Comparison of ENCODE assay signal across 18 cellular contexts in the genomic region with DNA sequence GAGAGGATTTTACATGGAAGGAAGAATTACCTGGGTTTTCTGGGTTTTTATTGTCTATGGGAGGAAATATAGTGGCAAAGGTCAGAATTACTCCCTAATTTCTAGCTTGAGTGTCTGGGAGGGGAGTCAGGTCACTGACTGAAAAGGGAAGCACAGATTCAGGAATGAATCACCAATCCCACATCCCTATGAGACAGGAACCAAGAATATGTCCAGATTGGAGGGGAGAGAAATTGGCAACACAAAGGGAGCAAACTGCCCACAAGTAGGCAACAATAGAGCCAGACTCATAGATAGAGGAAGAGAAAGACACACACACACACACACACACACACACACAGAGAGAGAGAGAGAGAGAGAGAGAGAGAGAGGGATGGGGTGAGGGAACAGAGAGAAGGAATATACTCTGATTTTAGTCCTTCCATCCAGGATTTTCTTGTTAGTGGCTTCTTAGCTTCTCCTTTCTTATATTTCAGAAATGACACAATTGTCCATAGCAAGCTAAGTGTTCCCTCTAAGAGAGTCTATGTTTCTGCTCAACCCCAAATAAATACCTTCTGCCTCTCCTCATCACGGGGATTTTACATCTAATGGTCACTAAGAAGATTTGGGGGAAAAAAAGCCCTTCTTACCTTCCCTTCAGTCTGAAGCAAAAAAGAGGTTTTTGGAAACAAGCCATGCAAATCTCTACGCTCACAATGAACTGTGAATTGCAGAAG. TPM values are rescaled to one million over a fixed set of nuclear protein-coding genes. Genes with fewer than 3 reads are reported as not detected.
DNase-seq lines count a peak whose midpoint lies in the region; ATAC-seq, FAIRE-seq and TF ChIP-seq lines count a peak whose summit lies in the region.
"Had no signal": no experiment of that assay in that cellular context is flagged by ENCODE, and none has a peak within 500 bp of the region (broad histone marks: within the 10 kb centered on the region; RNA-seq: fewer than 3 reads in every experiment).

No MANE protein-coding gene starts in this region.

- intact Hi-C loops in GM12878 (cut with micrococcal nuclease; ENCODE audit: unreplicated experiment), result loop anchor here (1.0 to 10.0 kb wide), 5 partner anchors 10 to 632 kb away; a partner anchor contains a TSS

- ATAC-seq in DND-41 (ENCODE audit: insufficient read depth, low read depth) (no peak), GM19324 (IDR thresholded peaks at IDR 0.05; ENCODE audit: low FRiP score, unreplicated experiment) (peak; percentile 11), HG03139 (IDR thresholded peaks at IDR 0.05; ENCODE audit: unreplicated experiment) (peak; percentile 3), GM12878 (peak; percentile 59), GM19455 (IDR thresholded peaks at IDR 0.05; ENCODE audit: unreplicated experiment) (no peak)
- ATAC-seq: activated T-cell treated with anti-CD3 and anti-CD28 coated beads, Interleukin-2, amount 50 U/mL, for 4 hours; lower lobe of right lung had no signal

- POLR2A ChIA-PET in GM12878 (lab: Charles Lee), result interaction anchor here (0.6 to 2.5 kb wide), 12 partner anchors 10 to 210 kb away, joined by 3 to 16 read pairs (median 4); a partner anchor contains a TSS

- H3K9me3 ChIP-seq in DND-41 (ENCODE audit: insufficient read depth, low read length, severe bottlenecking), result peaks cover 8% of the 10 kb centered on the region
- peaks cover 19% of the 10 kb centered on the region; the same call in 2 of the 3 replicates for H3K9me3 ChIP-seq in GM12878 (replicated peaks; ENCODE audit: control insufficient read depth, insufficient read depth, low read length)
- H3K9me3 ChIP-seq in trophoblast cell (ENCODE audit: insufficient read depth, low read depth, low read length), result no peaks in the 10 kb centered on the region
- H3K9me3 ChIP-seq: BLaER1, lower lobe of right lung had no signal

- TF ChIP-seq RAD21 in GM12878 (IDR thresholded peaks at IDR 0.05; ENCODE audit: insufficient read depth, low read depth, low read length), result no peak

- H2AK5ac ChIP-seq in trophoblast cell (ENCODE audit: low read length), result no peak overlapping the region

- DNase-seq in DND-41 (no peak), GM12878 (ENCODE audit: low read depth, low spot score) (no peak), NCI-H82 (lab: John Stamatoyannopoulos, UW) (no peak), trophoblast cell (no peak), GM20000 (ENCODE audit: low spot score) (no peak)
- DNase-seq: activated T-cell treated with anti-CD3 and anti-CD28 coated beads, Interleukin-2, amount 50 U/mL, for 4 hours; GDM1; HFFc6; lower lobe of right lung; NCI-H446 treated with DMSO at 0.1 percent for 48 hours; stimulated activated CD4-positive, alpha-beta T cell treated with anti-CD3 and anti-CD28 coated beads, Interleukin-15, amount 100 ng/mL, for 24 hours had no signal

- BruUV-seq in GM12878 (replicated peaks; lab: Mats Ljungman, UMichigan), result no TSS peak

- no peak overlapping the region for H3K23ac ChIP-seq in trophoblast cell (ENCODE audit: low read length)

- H2BK120ac ChIP-seq in trophoblast cell (ENCODE audit: insufficient read depth, low read length, poor library complexity), result no peak overlapping the region

- no peak overlapping the region for H2BK5ac ChIP-seq in trophoblast cell (ENCODE audit: low read depth, low read length, poor library complexity)

- H2BK12ac ChIP-seq in trophoblast cell (ENCODE audit: low read length), result no peak overlapping the region

- in situ Hi-C loops in GM12878 (cut with MboI), result no loop called here

- H2AFZ ChIP-seq in DND-41 (ENCODE audit: low read depth, low read length) (peak overlapping the region; percentile 86), GM12878 (ENCODE audit: control insufficient read depth, low read depth, low read length) (no peak overlapping the region), trophoblast cell (ENCODE audit: insufficient read depth, low read length, poor library complexity) (no peak overlapping the region)

- SMC1A ChIA-PET in GM12878 (lab: Charles Lee; ENCODE audit: uncharacterized antibody, unreplicated experiment), result interaction anchor here (0.8 to 5.5 kb wide), 24 partner anchors 8 to 317 kb away, joined by 3 to 81 read pairs (median 4); a partner anchor contains a TSS

- CTCF ChIA-PET in GM12878 (lab: Yijun Ruan, JAX), result interaction anchor here (0.7 to 2.4 kb wide), 9 partner anchors 12 to 302 kb away, joined by 3 to 10 read pairs (median 3); a partner anchor contains a TSS

- no peak for TF ChIP-seq POLR2A in GM12878 (IDR thresholded peaks at IDR 0.05; ENCODE audit: low read depth, low read length)

- no peaks in the 10 kb centered on the region for H4K20me1 ChIP-seq in DND-41 (ENCODE audit: insufficient read depth, low read length)
- no peaks in the 10 kb centered on the region for H4K20me1 ChIP-seq in GM12878 (ENCODE audit: control insufficient read depth, insufficient read depth)
- H4K20me1 ChIP-seq: BLaER1 had no signal

- H3K4me3 ChIP-seq in DND-41 (ENCODE audit: low read depth in 1 of 2, low read length in 2 of 2) (no peak overlapping the region), GM12878 (peak overlapping the region; percentile 49; the same call in 1 of the 2 replicates), trophoblast cell (ENCODE audit: low read depth, low read length) (no peak overlapping the region)
- H3K4me3 ChIP-seq: BLaER1, lower lobe of right lung had no signal

- RAD21 ChIA-PET in GM12878 (lab: Charles Lee; ENCODE audit: unreplicated experiment), result interaction anchor here (0.7 to 3.9 kb wide), 16 partner anchors 11 to 402 kb away, joined by 3 to 37 read pairs (median 6); a partner anchor contains a TSS

- peak in 1 of 2 experiments; percentile 42; a peak in 2 of 4 replicates for TF ChIP-seq EP300 in GM12878 (IDR thresholded peaks at IDR 0.05; ENCODE audit: borderline replicate concordance in 1 of 2, control insufficient read depth in 1 of 2, low read depth in 2 of 2, low read length in 2 of 2)

- FAIRE-seq in GM12878 (lab: Jason Lieb, UNC), result no peak

- H3K4me2 ChIP-seq in DND-41 (ENCODE audit: insufficient read depth, low read length) (no peak overlapping the region), GM12878 (ENCODE audit: control insufficient read depth, insufficient read depth) (peak overlapping the region; percentile 85), trophoblast cell (ENCODE audit: low read length) (no peak overlapping the region)
- H3K4me2 ChIP-seq: BLaER1 had no signal

- WGBS in GM12878 (ENCODE audit: insufficient coverage, insufficient replicate concordance, low lambda C conversion rate, missing lambda C conversion rate), result 0% methylated on average over 2 of the region's 2 CpGs
- whole genome bisulfite sequencing in trophoblast cell (ENCODE audit: extremely low coverage, insufficient coverage, insufficient read length), result no CpG with 5 or more reads among the region's 2 CpGs

- H3K79me2 ChIP-seq in DND-41 (ENCODE audit: insufficient read depth, low read length) (no peaks in the 10 kb centered on the region), GM12878 (ENCODE audit: control insufficient read depth, insufficient read depth, low read length) (peaks cover 87% of the 10 kb centered on the region), trophoblast cell (ENCODE audit: control insufficient read depth, insufficient read depth, low read length, poor library complexity) (no peaks in the 10 kb centered on the region)

- no peak overlapping the region for H3K4ac ChIP-seq in trophoblast cell (ENCODE audit: low read depth, low read length)

- H4K8ac ChIP-seq in trophoblast cell (ENCODE audit: low read depth, low read length), result no peak overlapping the region

- TF ChIP-seq CTCF in DND-41 (IDR thresholded peaks at IDR 0.05; ENCODE audit: borderline replicate concordance, extremely low read depth, low read length, poor library complexity, severe bottlenecking) (no peak), GM12878 (IDR thresholded peaks at IDR 0.05 in 2 of 3, conservative IDR thresholded peaks at IDR 0.05 in 1 of 3; ENCODE audit: control insufficient read depth in 2 of 3, extremely low read depth in 1 of 3, insufficient read depth in 1 of 3, low read depth in 3 of 3, low read length in 3 of 3) (no peak), GM20000 (IDR thresholded peaks at IDR 0.05; ENCODE audit: extremely low read depth, missing control alignments) (no peak)

- no peaks in the 10 kb centered on the region for H3K79me1 ChIP-seq in trophoblast cell (ENCODE audit: low read length)

- H3K27ac ChIP-seq in DND-41 (ENCODE audit: low read length) (no peak overlapping the region), GM12878 (ENCODE audit: control insufficient read depth, insufficient read depth) (peak overlapping the region; percentile 86), trophoblast cell (ENCODE audit: low read depth, low read length) (no peak overlapping the region)
- H3K27ac ChIP-seq: BLaER1, epithelial cell of prostate, lower lobe of right lung had no signal

- H3K14ac ChIP-seq in trophoblast cell (ENCODE audit: low read length), result no peak overlapping the region

- no peak overlapping the region for H3K9ac ChIP-seq in DND-41 (ENCODE audit: low read depth, low read length)
- peak overlapping the region; percentile 44 for H3K9ac ChIP-seq in GM12878 (ENCODE audit: control insufficient read depth, insufficient read depth, low read length)
- no peak overlapping the region for H3K9ac ChIP-seq in trophoblast cell (ENCODE audit: low read length)
- H3K9ac ChIP-seq: BLaER1 had no signal

- no peak overlapping the region for H3K18ac ChIP-seq in trophoblast cell (ENCODE audit: low read length)

- H4K91ac ChIP-seq in trophoblast cell (ENCODE audit: low read depth, low read length), result no peak overlapping the region

- H3K4me1 ChIP-seq in DND-41 (ENCODE audit: insufficient read depth, low read length), result peaks cover 31% of the 10 kb centered on the region
- peaks cover 28% of the 10 kb centered on the region for H3K4me1 ChIP-seq in GM12878 (ENCODE audit: control insufficient read depth, insufficient read depth, low read length)
- no peaks in the 10 kb centered on the region for H3K4me1 ChIP-seq in trophoblast cell (ENCODE audit: control insufficient read depth in 1 of 2, insufficient read depth in 2 of 2, low read length in 2 of 2)
- H3K4me1 ChIP-seq: BLaER1, lower lobe of right lung had no signal

- no peaks in the 10 kb centered on the region for H3K27me3 ChIP-seq in DND-41 (ENCODE audit: insufficient read depth, low read length, poor library complexity)
- H3K27me3 ChIP-seq in GM12878 (replicated peaks in 1 of 2; ENCODE audit: control insufficient read depth in 2 of 2, insufficient read depth in 2 of 2, low read length in 1 of 2), result no peaks in the 10 kb centered on the region
- no peaks in the 10 kb centered on the region for H3K27me3 ChIP-seq in trophoblast cell (ENCODE audit: insufficient read depth, low read length)

- H3K36me3 ChIP-seq in DND-41 (ENCODE audit: insufficient read depth, low read length) (no peaks in the 10 kb centered on the region), GM12878 (ENCODE audit: control insufficient read depth in 2 of 2, insufficient read depth in 2 of 2, low read length in 1 of 2) (peaks cover 11 to 34% of the 10 kb centered on the region in 2 experiments), trophoblast cell (ENCODE audit: control insufficient read depth in 1 of 2, insufficient read depth in 2 of 2, low read length in 2 of 2) (no peaks in the 10 kb centered on the region)
- H3K36me3 ChIP-seq: BLaER1, lower lobe of right lung had no signal

- no peak overlapping the region for H4K12ac ChIP-seq in trophoblast cell (ENCODE audit: low read depth, low read length)

RNA-seq across cellular contexts. Expression of a gene that starts 12.0 kb away (rescaled TPM):
- total RNA-seq in GM12878 (2013; cell fraction: nucleolus; rRNA removed), result 209 and 224 TPM in 2 replicates
- total RNA-seq in GM12878 (2014; rRNA removed) (104 and 121 TPM in 2 replicates), GM12878 (2014; rRNA removed; fragmentation: Illumina TruSeq; extraction: Trizol) (98.5 and 102 TPM in 2 replicates), GM12878 (2021) (72.2 TPM in 2 replicates)
- 173 TPM for polyA plus RNA-seq in GM12878 (2011; ENCODE audit: low read depth)
- polyA plus RNA-seq in GM12878 (2011; rRNA removed) (272 and 288 TPM in 2 replicates), GM12878 (2014; fragmentation: Illumina TruSeq; extraction: Trizol) (152 and 185 TPM in 2 replicates), GM12878 (2014; fragmentation: Nextera tagmentation; extraction: Ambion mirVana) (10 to 100 TPM; 43.8 to 71.9 TPM), GM12878 (2014; rRNA removed) (44.1 and 56.9 TPM in 2 replicates), GM12878 (2016; fragmentation: Nextera tagmentation; extraction: Ambion mirVana) (10 to 100 TPM; 56.2 to 60.6 TPM)
- 219 and 229 TPM in 2 replicates for polyA plus RNA-seq in GM12878 (2011; cell fraction: cytosol; rRNA removed)
- polyA plus RNA-seq in GM12878 (2011; cell fraction: nucleus; rRNA removed), result 147 and 168 TPM in 2 replicates
- polyA plus RNA-seq in GM12878 (2012), result 74.9 and 78.9 TPM in 2 replicates
- 400 and 524 TPM in 2 replicates for polyA minus RNA-seq in GM12878 (2011; rRNA and poly(A)+ RNA removed)
- polyA minus RNA-seq in GM12878 (2011; cell fraction: cytosol; rRNA and poly(A)+ RNA removed), result 93.9 and 101 TPM in 2 replicates
- 77.6 and 102 TPM in 2 replicates for polyA minus RNA-seq in GM12878 (2011; cell fraction: nucleus; rRNA and poly(A)+ RNA removed)
- not detected in 2 replicates for polyA plus RNA-seq in trophoblast cell (2013)
- total RNA-seq: cardiac septum, HFFc6, osteoblast had no signal

Comparison
In these comparisons a context has a peak if more than half of its experiments do, and no peak if none do; other contexts are left out.
1. ATAC-seq: peak in GM19324 (single experiment), HG03139 (single experiment) and GM12878 (single experiment); none in DND-41 (single experiment) and GM19455 (single experiment).